9 cellular contexts compared by ENCODE assay signal in genomic region chr10:44973323-44974081, GRCh38. TPM values are rescaled to one million over a fixed set of nuclear protein-coding genes. Genes with fewer than 3 reads are reported as not detected.
DNase-seq lines count a peak whose midpoint lies in the region; ATAC-seq and TF ChIP-seq lines count a peak whose summit lies in the region.
"Had no signal": no experiment of that assay in that cellular context is flagged by ENCODE, and none has a peak within 500 bp of the region (broad histone marks: within the 10 kb centered on the region; RNA-seq: fewer than 3 reads in every experiment).

No MANE protein-coding gene starts in this region.

- H3K27me3 Mint-ChIP-seq in endothelial cell (ENCODE audit: unreplicated experiment), result peaks cover 12% of the 10 kb centered on the region

- H3K4me1 Mint-ChIP-seq in endothelial cell (ENCODE audit: unreplicated experiment), result peaks cover 21% of the 10 kb centered on the region

- peak overlapping the region; percentile 51 for H3K9ac ChIP-seq in NT2/D1 (ENCODE audit: insufficient read length, low read depth)

- H3K36me3 Mint-ChIP-seq in endothelial cell (ENCODE audit: low read depth, unreplicated experiment), result no peaks in the 10 kb centered on the region

- peak in 2 of 3 experiments; percentile 14 to 56 for DNase-seq in NCI-H1417 (lab: John Stamatoyannopoulos, UW)
- no peak for DNase-seq in NCI-H1417 treated with DMSO at 0.1 percent for 48 hours (lab: John Stamatoyannopoulos, UW)
- no peak for DNase-seq in NT2/D1 (ENCODE audit: low read depth, low spot score)
- DNase-seq in testis, result no peak
- DNase-seq in effector memory CD4-positive, alpha-beta T cell, result no peak
- no peak for DNase-seq in endothelial cell (ENCODE audit: low spot score)
- DNase-seq: NCI-H446 treated with DMSO at 0.1 percent for 48 hours had no signal

- H3K27ac Mint-ChIP-seq in endothelial cell (ENCODE audit: unreplicated experiment), result no peak overlapping the region

- H3K27ac ChIP-seq in layer of hippocampus (ENCODE audit: low read depth, low read length) (peak overlapping the region; percentile 84), testis (peak overlapping the region; percentile 61 to 85)
- H3K27ac ChIP-seq in effector memory CD4-positive, alpha-beta T cell (ENCODE audit: insufficient read depth, low read length, poor library complexity, severe bottlenecking), result no peak overlapping the region

- H3K9me3 Mint-ChIP-seq in endothelial cell (ENCODE audit: unreplicated experiment), result no peaks in the 10 kb centered on the region

- H3K4me3 Mint-ChIP-seq in endothelial cell (ENCODE audit: unreplicated experiment), result no peak overlapping the region

- TF ChIP-seq CTCF in testis (IDR thresholded peaks at IDR 0.05) (no peak), endothelial cell (IDR thresholded peaks at IDR 0.05; ENCODE audit: unreplicated experiment) (no peak)

- intact Hi-C loops in testis (cut with DNase I; ENCODE audit: low total_unique reads), result no loop called here

- peaks cover 43% of the 10 kb centered on the region for H3K36me3 ChIP-seq in NT2/D1 (ENCODE audit: insufficient read depth, insufficient read length, low read length)
- no peaks in the 10 kb centered on the region for H3K36me3 ChIP-seq in testis (ENCODE audit: low read depth, missing control alignments)
- H3K36me3 ChIP-seq in effector memory CD4-positive, alpha-beta T cell (ENCODE audit: control insufficient read depth, insufficient read depth, low read length), result no peaks in the 10 kb centered on the region

- TF ChIP-seq POLR2A in testis (IDR thresholded peaks at IDR 0.05), result no peak

- H3K4me1 ChIP-seq in NT2/D1 (ENCODE audit: insufficient read depth, insufficient read length), result peaks cover 30% of the 10 kb centered on the region
- peaks cover 22% of the 10 kb centered on the region for H3K4me1 ChIP-seq in testis
- H3K4me1 ChIP-seq in effector memory CD4-positive, alpha-beta T cell (ENCODE audit: control insufficient read depth, insufficient read depth, low read length, poor library complexity, severe bottlenecking), result peaks cover 8% of the 10 kb centered on the region

- H3K27me3 ChIP-seq in NT2/D1 (ENCODE audit: insufficient read depth, insufficient read length) (no peaks in the 10 kb centered on the region), layer of hippocampus (ENCODE audit: control insufficient read depth, insufficient read depth, low read length) (no peaks in the 10 kb centered on the region), testis (no peaks in the 10 kb centered on the region)
- no peaks in the 10 kb centered on the region for H3K27me3 ChIP-seq in effector memory CD4-positive, alpha-beta T cell (replicated peaks; ENCODE audit: control insufficient read depth, insufficient read depth, low read length, poor library complexity, severe bottlenecking)

- H3K9me3 ChIP-seq in NT2/D1 (ENCODE audit: insufficient read depth, low read length) (no peaks in the 10 kb centered on the region), testis (no peaks in the 10 kb centered on the region)
- no peaks in the 10 kb centered on the region for H3K9me3 ChIP-seq in effector memory CD4-positive, alpha-beta T cell (ENCODE audit: control insufficient read depth, low read length)

- no peak for ATAC-seq in HG03159 (IDR thresholded peaks at IDR 0.05; ENCODE audit: unreplicated experiment)

- H3K4me3 ChIP-seq in NT2/D1 (ENCODE audit: insufficient read length, low read depth) (no peak overlapping the region), testis (no peak overlapping the region)
- H3K4me3 ChIP-seq in effector memory CD4-positive, alpha-beta T cell (ENCODE audit: insufficient read depth, low read depth, low read length, poor library complexity, severe bottlenecking), result no peak overlapping the region

- 71 to 77% methylated on average over 16 to 18 of the region's 18 CpGs for WGBS in testis, 2 donors

RNA-seq across cellular contexts. Expression of gene DEPP1, which starts 5.1 kb away (rescaled TPM):
- 10 to 100 TPM; 33.1 to 84.9 TPM for total RNA-seq in testis
- polyA plus RNA-seq in testis (ENCODE audit: insufficient read depth, low read depth, low replicate concordance), result 29.1 TPM
- 22.5 TPM for total RNA-seq in endothelial cell (ENCODE audit: unreplicated experiment)

RNA-seq across cellular contexts. Expression of gene RASSF4, which starts 13.9 kb away (rescaled TPM):
- total RNA-seq in testis (10 to 100 TPM; 53.1 to 68.1 TPM), endothelial cell (ENCODE audit: unreplicated experiment) (9.6 TPM)
- polyA plus RNA-seq in testis (ENCODE audit: insufficient read depth, low read depth, low replicate concordance), result 28.2 TPM

RNA-seq across cellular contexts. Expression of gene ZNF22, which starts 27.2 kb away (rescaled TPM):
- total RNA-seq in testis (10 to 100 TPM; 12.6 TPM), endothelial cell (ENCODE audit: unreplicated experiment) (39.2 TPM)
- 12.6 TPM for polyA plus RNA-seq in testis (ENCODE audit: insufficient read depth, low read depth, low replicate concordance)

Comparison
In these comparisons a context has a peak if more than half of its experiments do, and no peak if none do; other contexts are left out.
1. DNase-seq: peak in NCI-H1417 (2 of 3); none in NCI-H1417 treated with DMSO at 0.1 percent for 48 hours (single experiment), NT2/D1 (single experiment), testis (single experiment), effector memory CD4-positive, alpha-beta T cell (0 of 3) and endothelial cell (single experiment).